1 cellular context compared by ENCODE assay signal in genomic region chr19:17409990-17410389, GRCh38.
TF ChIP-seq lines count a peak whose summit lies in the region.

No MANE protein-coding gene starts in this region.

TF ChIP-seq in WTC11, 78 proteins besides CTCF, POLR2A, EP300 and RAD21 (continued from another document):
- TF ChIP-seq ZNF532 (CRISPR knock-in tag; IDR thresholded peaks at IDR 0.05; ENCODE audit: borderline replicate concordance), result no peak
- TF ChIP-seq, protein P1, sequence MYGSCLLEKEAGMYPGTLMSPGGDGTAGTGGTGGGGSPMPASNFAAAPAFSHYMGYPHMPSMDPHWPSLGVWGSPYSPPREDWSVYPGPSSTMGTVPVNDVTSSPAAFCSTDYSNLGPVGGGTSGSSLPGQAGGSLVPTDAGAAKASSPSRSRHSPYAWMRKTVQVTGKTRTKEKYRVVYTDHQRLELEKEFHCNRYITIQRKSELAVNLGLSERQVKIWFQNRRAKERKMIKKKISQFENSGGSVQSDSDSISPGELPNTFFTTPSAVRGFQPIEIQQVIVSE (CRISPR knock-in tag; IDR thresholded peaks at IDR 0.05; ENCODE audit: borderline replicate concordance), result no peak
- no peak for TF ChIP-seq EMX1 (CRISPR knock-in tag; IDR thresholded peaks at IDR 0.05)
- no peak for TF ChIP-seq ZBTB43 (CRISPR knock-in tag; IDR thresholded peaks at IDR 0.05)
- TF ChIP-seq AFF4 (CRISPR knock-in tag; IDR thresholded peaks at IDR 0.05; ENCODE audit: borderline replicate concordance), result no peak
- no peak for TF ChIP-seq ZNF281 (CRISPR knock-in tag; IDR thresholded peaks at IDR 0.05)
- no peak for TF ChIP-seq ZNF423 (CRISPR knock-in tag; IDR thresholded peaks at IDR 0.05)
- TF ChIP-seq FOXP4 (CRISPR knock-in tag; IDR thresholded peaks at IDR 0.05), result no peak
- no peak for TF ChIP-seq ZNF416 (CRISPR knock-in tag; IDR thresholded peaks at IDR 0.05)
- no peak for TF ChIP-seq ESRRA (CRISPR knock-in tag; IDR thresholded peaks at IDR 0.05; ENCODE audit: borderline replicate concordance)
- TF ChIP-seq, protein P2, sequence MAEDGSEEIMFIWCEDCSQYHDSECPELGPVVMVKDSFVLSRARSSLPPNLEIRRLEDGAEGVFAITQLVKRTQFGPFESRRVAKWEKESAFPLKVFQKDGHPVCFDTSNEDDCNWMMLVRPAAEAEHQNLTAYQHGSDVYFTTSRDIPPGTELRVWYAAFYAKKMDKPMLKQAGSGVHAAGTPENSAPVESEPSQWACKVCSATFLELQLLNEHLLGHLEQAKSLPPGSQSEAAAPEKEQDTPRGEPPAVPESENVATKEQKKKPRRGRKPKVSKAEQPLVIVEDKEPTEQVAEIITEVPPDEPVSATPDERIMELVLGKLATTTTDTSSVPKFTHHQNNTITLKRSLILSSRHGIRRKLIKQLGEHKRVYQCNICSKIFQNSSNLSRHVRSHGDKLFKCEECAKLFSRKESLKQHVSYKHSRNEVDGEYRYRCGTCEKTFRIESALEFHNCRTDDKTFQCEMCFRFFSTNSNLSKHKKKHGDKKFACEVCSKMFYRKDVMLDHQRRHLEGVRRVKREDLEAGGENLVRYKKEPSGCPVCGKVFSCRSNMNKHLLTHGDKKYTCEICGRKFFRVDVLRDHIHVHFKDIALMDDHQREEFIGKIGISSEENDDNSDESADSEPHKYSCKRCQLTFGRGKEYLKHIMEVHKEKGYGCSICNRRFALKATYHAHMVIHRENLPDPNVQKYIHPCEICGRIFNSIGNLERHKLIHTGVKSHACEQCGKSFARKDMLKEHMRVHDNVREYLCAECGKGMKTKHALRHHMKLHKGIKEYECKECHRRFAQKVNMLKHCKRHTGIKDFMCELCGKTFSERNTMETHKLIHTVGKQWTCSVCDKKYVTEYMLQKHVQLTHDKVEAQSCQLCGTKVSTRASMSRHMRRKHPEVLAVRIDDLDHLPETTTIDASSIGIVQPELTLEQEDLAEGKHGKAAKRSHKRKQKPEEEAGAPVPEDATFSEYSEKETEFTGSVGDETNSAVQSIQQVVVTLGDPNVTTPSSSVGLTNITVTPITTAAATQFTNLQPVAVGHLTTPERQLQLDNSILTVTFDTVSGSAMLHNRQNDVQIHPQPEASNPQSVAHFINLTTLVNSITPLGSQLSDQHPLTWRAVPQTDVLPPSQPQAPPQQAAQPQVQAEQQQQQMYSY (CRISPR knock-in tag; IDR thresholded peaks at IDR 0.05), result no peak
- no peak for TF ChIP-seq TEAD1 (CRISPR knock-in tag; IDR thresholded peaks at IDR 0.05)
- TF ChIP-seq IRF1 (CRISPR knock-in tag; IDR thresholded peaks at IDR 0.05), result no peak
- no peak for TF ChIP-seq IRF2 (CRISPR knock-in tag; IDR thresholded peaks at IDR 0.05; ENCODE audit: borderline replicate concordance, low read depth)
- TF ChIP-seq HMGXB4 (CRISPR knock-in tag; IDR thresholded peaks at IDR 0.05), result no peak
- TF ChIP-seq ZNF263 (CRISPR knock-in tag; IDR thresholded peaks at IDR 0.05; ENCODE audit: low read depth), result no peak
